Comparison of ENCODE assay signal across 22 cellular contexts in genomic region chr3:33314993-33315392, GRCh38. TPM values are rescaled to one million over a fixed set of nuclear protein-coding genes. Genes with fewer than 3 reads are reported as not detected.
A peak's percentile ranks its signal among the peaks of the same experiment; 100 is the strongest.
DNase-seq lines count a peak whose midpoint lies in the region; ATAC-seq, FAIRE-seq and TF ChIP-seq lines count a peak whose summit lies in the region.
"Had no signal": no experiment of that assay in that cellular context is flagged by ENCODE, and none has a peak within 500 bp of the region (broad histone marks: within the 10 kb centered on the region; RNA-seq: fewer than 3 reads in every experiment).

No MANE protein-coding gene starts in this region.

- CTCF ChIA-PET in activated CD8-positive, alpha-beta T cell treated with anti-CD3 and anti-CD28 coated beads for 36 hours (lab: Charles Lee), result no interaction called here
- CTCF ChIA-PET in activated CD8-positive, alpha-beta T cell treated with anti-CD3 and anti-CD28 coated beads, Interleukin-2, amount 10 ng/mL, durations not matched to agents 7 days and 5 days (lab: Charles Lee), result interaction anchor here (1.1 kb wide), 1 partner anchor 58 kb away, joined by 3 read pairs; no protein-coding TSS in a partner anchor
- CTCF ChIA-PET in HEK293 (lab: Yijun Ruan, JAX) (no interaction called here), WTC11 (lab: Charles Lee) (interaction anchor here (1.3 kb wide), 1 partner anchor 58 kb away, joined by 3 read pairs; no protein-coding TSS in a partner anchor), PC-3 (lab: Charles Lee) (no interaction called here)

- no peaks in the 10 kb centered on the region for H3K36me3 Mint-ChIP-seq in activated CD8-positive, alpha-beta T cell treated with anti-CD3 and anti-CD28 coated beads for 36 hours (ENCODE audit: low read depth)
- H3K36me3 Mint-ChIP-seq in activated CD8-positive, alpha-beta T cell treated with anti-CD3 and anti-CD28 coated beads, Interleukin-2, amount 10 ng/mL, durations not matched to agents 7 days and 5 days (ENCODE audit: low read depth), result no peaks in the 10 kb centered on the region
- H3K36me3 Mint-ChIP-seq in WTC11, result peaks cover 6% of the 10 kb centered on the region
- H3K36me3 Mint-ChIP-seq: CD14-positive monocyte had no signal

- H3K27me3 ChIP-seq in PC-3 (ENCODE audit: low read length) (no peaks in the 10 kb centered on the region), prostate gland (replicated peaks; ENCODE audit: insufficient read depth) (no peaks in the 10 kb centered on the region)

- H3K4me1 ChIP-seq in HEK293 (ENCODE audit: control insufficient read depth, insufficient read depth, low read length) (no peaks in the 10 kb centered on the region), PC-3 (ENCODE audit: insufficient read depth, low read length) (peaks cover 30% of the 10 kb centered on the region), prostate gland (replicated peaks) (no peaks in the 10 kb centered on the region)

- ATAC-seq in activated CD8-positive, alpha-beta T cell treated with anti-CD3 and anti-CD28 coated beads for 36 hours, result no peak
- ATAC-seq in activated CD8-positive, alpha-beta T cell treated with anti-CD3 and anti-CD28 coated beads, Interleukin-2, amount 10 ng/mL, durations not matched to agents 7 days and 5 days, result no peak
- ATAC-seq in WTC11, result no peak
- ATAC-seq in PC-3, result no peak
- ATAC-seq in HG02759 (IDR thresholded peaks at IDR 0.05; ENCODE audit: unreplicated experiment), result no peak

- peaks cover 8% of the 10 kb centered on the region for H3K9me3 Mint-ChIP-seq in activated CD8-positive, alpha-beta T cell treated with anti-CD3 and anti-CD28 coated beads for 36 hours
- no peaks in the 10 kb centered on the region for H3K9me3 Mint-ChIP-seq in activated CD8-positive, alpha-beta T cell treated with anti-CD3 and anti-CD28 coated beads, Interleukin-2, amount 10 ng/mL, durations not matched to agents 7 days and 5 days (ENCODE audit: insufficient read depth)
- peaks cover 7% of the 10 kb centered on the region for H3K9me3 Mint-ChIP-seq in WTC11

- H3K9me2 ChIP-seq in PC-3 (replicated peaks; ENCODE audit: low read length), result no peaks in the 10 kb centered on the region

- FAIRE-seq in islet of Langerhans (lab: Jason Lieb, UNC), result peak; percentile 21
- FAIRE-seq: GM19239, HTR-8/SVneo had no signal

- no peaks in the 10 kb centered on the region for H4K20me1 ChIP-seq in PC-3 (ENCODE audit: low read length)

- H2AFZ ChIP-seq in PC-3 (ENCODE audit: low read length), result no peak overlapping the region

- no TSS peak for BruUV-seq in PC-3 (replicated peaks; lab: Mats Ljungman, UMichigan)

- no peak overlapping the region for H3K4me3 Mint-ChIP-seq in activated CD8-positive, alpha-beta T cell treated with anti-CD3 and anti-CD28 coated beads for 36 hours
- no peak overlapping the region for H3K4me3 Mint-ChIP-seq in activated CD8-positive, alpha-beta T cell treated with anti-CD3 and anti-CD28 coated beads, Interleukin-2, amount 10 ng/mL, durations not matched to agents 7 days and 5 days
- no peak overlapping the region for H3K4me3 Mint-ChIP-seq in WTC11
- H3K4me3 Mint-ChIP-seq: CD14-positive monocyte had no signal

- no peak overlapping the region for H3K9ac ChIP-seq in PC-3 (ENCODE audit: low read length)

- no peak for DNase-seq in activated CD8-positive, alpha-beta T cell treated with anti-CD3 and anti-CD28 coated beads for 36 hours
- DNase-seq in activated CD8-positive, alpha-beta T cell treated with anti-CD3 and anti-CD28 coated beads, Interleukin-2, amount 10 ng/mL, durations not matched to agents 7 days and 5 days, result no peak
- DNase-seq in WTC11 (ENCODE audit: low spot score), result no peak
- DNase-seq in PC-3, result no peak
- DNase-seq in prostate gland (ENCODE audit: low spot score), result no peak
- DNase-seq: 8988T, GF-D8, Kasumi-1, NCI-H1417, NCI-H1694 treated with DMSO at 0.1 percent for 48 hours, NCI-H2081 treated with DMSO at 0.1 percent for 48 hours, NCI-H2171 treated with DMSO at 0.1 percent for 48 hours, NCI-H446, NCI-H526 treated with DMSO at 0.1 percent for 48 hours, RPMI8226, SHP77 treated with DMSO at 0.1 percent for 48 hours had no signal

- intact Hi-C loops in activated CD8-positive, alpha-beta T cell treated with anti-CD3 and anti-CD28 coated beads for 36 hours (cut with micrococcal nuclease), result no loop called here
- intact Hi-C loops in PC-3 (cut with micrococcal nuclease) (loop anchor here (5.0 kb wide), 1 partner anchor 42 kb away; no protein-coding TSS in a partner anchor), prostate gland (cut with DNase I) (no loop called here)

- H3K4me3 ChIP-seq in HEK293 (ENCODE audit: low read depth, low read length), result no peak overlapping the region
- no peak overlapping the region for H3K4me3 ChIP-seq in PC-3 (ENCODE audit: low read length)
- no peak overlapping the region for H3K4me3 ChIP-seq in prostate gland

- H3K27ac Mint-ChIP-seq in activated CD8-positive, alpha-beta T cell treated with anti-CD3 and anti-CD28 coated beads for 36 hours, result no peak overlapping the region
- no peak overlapping the region for H3K27ac Mint-ChIP-seq in activated CD8-positive, alpha-beta T cell treated with anti-CD3 and anti-CD28 coated beads, Interleukin-2, amount 10 ng/mL, durations not matched to agents 7 days and 5 days
- peak overlapping the region; percentile 42 for H3K27ac Mint-ChIP-seq in WTC11

- H3K27ac ChIP-seq in HEK293 (ENCODE audit: extremely low read depth, low read depth, low read length) (no peak overlapping the region), PC-3 (ENCODE audit: low read length) (no peak overlapping the region), prostate gland (no peak overlapping the region)

- no peaks in the 10 kb centered on the region for H3F3A ChIP-seq in PC-3 (ENCODE audit: low read length, unreplicated experiment)

- H3K27me3 Mint-ChIP-seq in activated CD8-positive, alpha-beta T cell treated with anti-CD3 and anti-CD28 coated beads for 36 hours, result peaks cover 10% of the 10 kb centered on the region
- peaks cover 23% of the 10 kb centered on the region for H3K27me3 Mint-ChIP-seq in activated CD8-positive, alpha-beta T cell treated with anti-CD3 and anti-CD28 coated beads, Interleukin-2, amount 10 ng/mL, durations not matched to agents 7 days and 5 days (ENCODE audit: low read depth)
- no peaks in the 10 kb centered on the region for H3K27me3 Mint-ChIP-seq in WTC11 (ENCODE audit: low read depth)

- TF ChIP-seq POLR2A in prostate gland (IDR thresholded peaks at IDR 0.05), result no peak

- no peak overlapping the region for H3K4me2 ChIP-seq in PC-3 (ENCODE audit: low read length)

- peak; percentile 37 for TF ChIP-seq CTCF in activated CD8-positive, alpha-beta T cell treated with anti-CD3 and anti-CD28 coated beads for 36 hours (IDR thresholded peaks at IDR 0.05)
- TF ChIP-seq CTCF in HEK293 (tag by site-specific recombination; IDR thresholded peaks at IDR 0.05), result no peak
- TF ChIP-seq CTCF in WTC11 (IDR thresholded peaks at IDR 0.05), result no peak
- no peak for TF ChIP-seq CTCF in PC-3 (conservative IDR thresholded peaks at IDR 0.05; ENCODE audit: low read depth, low read length)
- TF ChIP-seq CTCF in prostate gland (IDR thresholded peaks at IDR 0.05), result no peak

- peaks cover 3% of the 10 kb centered on the region for H3K4me1 Mint-ChIP-seq in activated CD8-positive, alpha-beta T cell treated with anti-CD3 and anti-CD28 coated beads for 36 hours (ENCODE audit: low read depth)
- H3K4me1 Mint-ChIP-seq in activated CD8-positive, alpha-beta T cell treated with anti-CD3 and anti-CD28 coated beads, Interleukin-2, amount 10 ng/mL, durations not matched to agents 7 days and 5 days (ENCODE audit: low read depth), result peaks cover 2% of the 10 kb centered on the region
- H3K4me1 Mint-ChIP-seq in WTC11, result peaks cover 23% of the 10 kb centered on the region

- no peaks in the 10 kb centered on the region for H3K36me3 ChIP-seq in HEK293 (ENCODE audit: control insufficient read depth in 2 of 2, insufficient read depth in 1 of 2, low read length in 2 of 2)
- no peaks in the 10 kb centered on the region for H3K36me3 ChIP-seq in PC-3 (ENCODE audit: low read depth, low read length)
- H3K36me3 ChIP-seq in prostate gland, result no peaks in the 10 kb centered on the region

- H3K79me2 ChIP-seq in PC-3 (ENCODE audit: low read length), result no peaks in the 10 kb centered on the region

- H3K9me3 ChIP-seq in HEK293 (ENCODE audit: control insufficient read depth, insufficient read depth, low read depth, low read length) (no peaks in the 10 kb centered on the region), PC-3 (ENCODE audit: low read length) (no peaks in the 10 kb centered on the region), prostate gland (no peaks in the 10 kb centered on the region)

- POLR2A ChIA-PET in activated CD8-positive, alpha-beta T cell treated with anti-CD3 and anti-CD28 coated beads for 36 hours (lab: Charles Lee), result no interaction called here
- POLR2A ChIA-PET in activated CD8-positive, alpha-beta T cell treated with anti-CD3 and anti-CD28 coated beads, Interleukin-2, amount 10 ng/mL, durations not matched to agents 7 days and 5 days (lab: Charles Lee), result no interaction called here
- POLR2A ChIA-PET in HEK293 (lab: Yijun Ruan, JAX), result interaction anchor here (0.7 kb wide), 1 partner anchor 21 kb away, joined by 3 read pairs; no protein-coding TSS in a partner anchor
- POLR2A ChIA-PET in WTC11 (lab: Charles Lee), result no interaction called here
- POLR2A ChIA-PET in PC-3 (lab: Charles Lee; ENCODE audit: unreplicated experiment), result no interaction called here

TF ChIP-seq in HEK293, 187 proteins besides CTCF, POLR2A, EP300 and RAD21:
- TF ChIP-seq ZNF366 (tag by site-specific recombination; conservative IDR thresholded peaks at IDR 0.05), result peak; percentile 54
- peak; percentile 99 for TF ChIP-seq PRDM1 (tag by site-specific recombination; IDR thresholded peaks at IDR 0.05)
- no peak for TF ChIP-seq ZNF10 (tag by site-specific recombination; IDR thresholded peaks at IDR 0.05)

RNA-seq across cellular contexts. Expression of gene FBXL2, which starts 37.8 kb away (rescaled TPM):
- total RNA-seq in activated CD8-positive, alpha-beta T cell treated with anti-CD3 and anti-CD28 coated beads for 36 hours, result not detected
- not detected for total RNA-seq in activated CD8-positive, alpha-beta T cell treated with anti-CD3 and anti-CD28 coated beads, Interleukin-2, amount 10 ng/mL, durations not matched to agents 7 days and 5 days
- total RNA-seq in WTC11 (2021) (2.6 to 2.9 TPM (median 2.8 TPM) in 3 replicates), PC-3 (2014; rRNA removed) (7.2 and 9.4 TPM in 2 replicates), prostate gland (10 to 100 TPM in 1 of 2 donors, 1 to 10 TPM in 1; 3.7 to 16.6 TPM)

Comparison
In these comparisons a context has a peak if more than half of its experiments do, and no peak if none do; other contexts are left out.
1. CTCF ChIA-PET loops: an anchor here in activated CD8-positive, alpha-beta T cell treated with anti-CD3 and anti-CD28 coated beads, Interleukin-2, amount 10 ng/mL, durations not matched to agents 7 days and 5 days (1.1 kb wide) and WTC11 (1.3 kb wide); none called in activated CD8-positive, alpha-beta T cell treated with anti-CD3 and anti-CD28 coated beads for 36 hours, HEK293 and PC-3.